Comparison of ENCODE assay signal across 8 cellular contexts in genomic region chr11:73308003-73308962, GRCh38. TPM values are rescaled to one million over a fixed set of nuclear protein-coding genes. Genes with fewer than 3 reads are reported as not detected.
DNase-seq lines count a peak whose midpoint lies in the region; ATAC-seq and TF ChIP-seq lines count a peak whose summit lies in the region.

Gene ARHGEF17 (plus strand): TSS chr11:73308276. CDS start chr11:73308639, 363 bp downstream.

- H3K36me3 Mint-ChIP-seq in CD8-positive, alpha-beta memory T cell = peaks cover 0 to 3% (median 0%) of the 10 kb centered on the region in 3 donors
- H3K36me3 Mint-ChIP-seq in activated naive CD8-positive, alpha-beta T cell treated with anti-CD3 and anti-CD28 coated beads, Interleukin-2, amount 50 U/mL, for 24 hours (ENCODE audit: low read depth) = no peaks in the 10 kb centered on the region

- H3K27me3 ChIP-seq in CD8-positive, alpha-beta memory T cell (ENCODE audit: insufficient read depth, low read length, poor library complexity, severe bottlenecking) = peaks cover 5% of the 10 kb centered on the region
- H3K27me3 ChIP-seq in HL-60 (ENCODE audit: insufficient read depth, poor library complexity, severe bottlenecking) = no peaks in the 10 kb centered on the region
- H3K27me3 ChIP-seq in neutrophil = peaks cover 7% of the 10 kb centered on the region

- H3K9me3 Mint-ChIP-seq in CD8-positive, alpha-beta memory T cell = no peaks in the 10 kb centered on the region
- H3K9me3 Mint-ChIP-seq in activated naive CD8-positive, alpha-beta T cell treated with anti-CD3 and anti-CD28 coated beads, Interleukin-2, amount 50 U/mL, for 24 hours = no peaks in the 10 kb centered on the region

- TF ChIP-seq CTCF in HL-60 (IDR thresholded peaks at IDR 0.05; ENCODE audit: insufficient read depth, low read length) (no peak), OCI-LY7 (conservative IDR thresholded peaks at IDR 0.05; ENCODE audit: low read length) (no peak), neutrophil (IDR thresholded peaks at IDR 0.05) (no peak)

- no peaks in the 10 kb centered on the region for H4K20me1 ChIP-seq in OCI-LY7 (ENCODE audit: insufficient read depth, low read length)

- under 1% methylated on average over 105 of the region's 105 CpGs for WGBS in urinary bladder

- H3K27me3 Mint-ChIP-seq in CD8-positive, alpha-beta memory T cell = peaks cover 12 to 26% of the 10 kb centered on the region in 2 donors
- peaks cover 24% of the 10 kb centered on the region for H3K27me3 Mint-ChIP-seq in activated naive CD8-positive, alpha-beta T cell treated with anti-CD3 and anti-CD28 coated beads, Interleukin-2, amount 50 U/mL, for 24 hours

- H3K4me3 ChIP-seq in CD8-positive, alpha-beta memory T cell (ENCODE audit: low read length) = peak within 1 kb of the TSS; percentile 67
- H3K4me3 ChIP-seq in HL-60 (replicated peaks; ENCODE audit: insufficient read depth, low read length) (peak within 1 kb of the TSS; percentile 70), OCI-LY7 (ENCODE audit: low read depth, low read length, poor library complexity, severe bottlenecking) (peak within 1 kb of the TSS; percentile 72), neutrophil (ENCODE audit: low read depth in 1 of 2, low read length in 1 of 2) (peak within 1 kb of the TSS; percentile 89 to 91), urinary bladder (ENCODE audit: low read depth, low read length) (peak within 1 kb of the TSS; percentile 70)

- H3K36me3 ChIP-seq in CD8-positive, alpha-beta memory T cell (ENCODE audit: insufficient read depth, low read length) = no peaks in the 10 kb centered on the region
- H3K36me3 ChIP-seq in OCI-LY7 (ENCODE audit: insufficient read depth, low read length) (no peaks in the 10 kb centered on the region), neutrophil (no peaks in the 10 kb centered on the region), urinary bladder (ENCODE audit: insufficient read depth) (no peaks in the 10 kb centered on the region)

- peak within 1 kb of the TSS in 6 of 8 donors; percentile 4 to 95 (median 30) for H3K27ac Mint-ChIP-seq in CD8-positive, alpha-beta memory T cell
- no peak within 1 kb of the TSS for H3K27ac Mint-ChIP-seq in activated naive CD8-positive, alpha-beta T cell treated with anti-CD3 and anti-CD28 coated beads, Interleukin-2, amount 50 U/mL, for 24 hours

- peak within 1 kb of the TSS; percentile 86 to 96 (median 89) for H3K4me3 Mint-ChIP-seq in CD8-positive, alpha-beta memory T cell
- H3K4me3 Mint-ChIP-seq in activated naive CD8-positive, alpha-beta T cell treated with anti-CD3 and anti-CD28 coated beads, Interleukin-2, amount 50 U/mL, for 24 hours = peak within 1 kb of the TSS; percentile 82

- H3K79me2 ChIP-seq in OCI-LY7 (ENCODE audit: insufficient read depth, low read depth, low read length) = no peaks in the 10 kb centered on the region

- intact Hi-C loops in OCI-LY7 (cut with micrococcal nuclease; ENCODE audit: unreplicated experiment) = no loop called here

- peak within 1 kb of the TSS; percentile 25 for H3K27ac ChIP-seq in CD8-positive, alpha-beta memory T cell (ENCODE audit: low read depth, low read length)
- H3K27ac ChIP-seq in HL-60 (replicated peaks) (peak within 1 kb of the TSS; percentile 84), OCI-LY7 (ENCODE audit: low read depth, low read length, poor library complexity, severe bottlenecking) (peak within 1 kb of the TSS; percentile 16), neutrophil (peak within 1 kb of the TSS; percentile 85), urinary bladder (ENCODE audit: low read depth) (peak within 1 kb of the TSS; percentile 82)

- no peaks in the 10 kb centered on the region for H3K9me2 ChIP-seq in OCI-LY7 (ENCODE audit: insufficient read depth, low read length)

- peaks cover 9 to 10% (median 10%) of the 10 kb centered on the region in 3 donors for H3K4me1 Mint-ChIP-seq in CD8-positive, alpha-beta memory T cell
- H3K4me1 Mint-ChIP-seq in activated naive CD8-positive, alpha-beta T cell treated with anti-CD3 and anti-CD28 coated beads, Interleukin-2, amount 50 U/mL, for 24 hours = peaks cover 6% of the 10 kb centered on the region

- POLR2A ChIA-PET in CD8-positive, alpha-beta memory T cell (lab: Charles Lee) = interaction anchor here (1.7 kb wide), 1 partner anchor 27 kb away, joined by 7 read pairs; no protein-coding TSS in a partner anchor
- POLR2A ChIA-PET in OCI-LY7 (lab: Charles Lee) = no interaction called here

- H3K4me2 ChIP-seq in OCI-LY7 (ENCODE audit: low read length) = peak within 1 kb of the TSS; percentile 92

- peak within 1 kb of the TSS; percentile 86 for H2AFZ ChIP-seq in OCI-LY7 (ENCODE audit: low read length)

- peaks cover 7% of the 10 kb centered on the region for H3K4me1 ChIP-seq in CD8-positive, alpha-beta memory T cell (ENCODE audit: insufficient read depth, low read length)
- H3K4me1 ChIP-seq in OCI-LY7 (ENCODE audit: insufficient read depth, low read length, poor library complexity, severe bottlenecking) (peaks cover 14% of the 10 kb centered on the region), neutrophil (ENCODE audit: control insufficient read depth in 1 of 2, insufficient read depth in 1 of 2, low read depth in 1 of 2, low read length in 1 of 2) (peaks cover 54 to 69% of the 10 kb centered on the region in 2 experiments), urinary bladder (ENCODE audit: insufficient read depth) (peaks cover 2% of the 10 kb centered on the region)

- peak in 4 of 5 donors; percentile 13 to 56 (median 26) for DNase-seq in CD8-positive, alpha-beta memory T cell
- DNase-seq in HL-60 (ENCODE audit: low read depth in 1 of 2, low spot score in 1 of 2) = peak in 1 of 2 experiments; percentile 68
- no peak for DNase-seq in OCI-LY7 (ENCODE audit: low spot score)
- DNase-seq in activated naive CD8-positive, alpha-beta T cell treated with anti-CD3 and anti-CD28 coated beads, Interleukin-2, amount 50 U/mL, for 24 hours = peak; percentile 34
- DNase-seq in glomerular endothelial cell (ENCODE audit: extremely low read depth, low read depth, low spot score) = no peak

- ATAC-seq in GM19455 (IDR thresholded peaks at IDR 0.05; ENCODE audit: unreplicated experiment) = peak; percentile 36
- ATAC-seq in activated naive CD8-positive, alpha-beta T cell treated with anti-CD3 and anti-CD28 coated beads, Interleukin-2, amount 50 U/mL, for 24 hours = peak; percentile 6

- no peaks in the 10 kb centered on the region for H3K9me3 ChIP-seq in CD8-positive, alpha-beta memory T cell (ENCODE audit: low read length)
- H3K9me3 ChIP-seq in OCI-LY7 (ENCODE audit: low read length) (no peaks in the 10 kb centered on the region), neutrophil (no peaks in the 10 kb centered on the region)

- CTCF ChIA-PET in CD8-positive, alpha-beta memory T cell (lab: Charles Lee) = interaction anchor here (1.0 to 8.1 kb wide), 9 partner anchors 9 to 353 kb away, joined by 3 to 109 read pairs (median 6); partner anchors contain the start of gene P2RY6
- CTCF ChIA-PET in OCI-LY7 (lab: Charles Lee; ENCODE audit: unreplicated experiment) = interaction anchor here (0.9 to 2.0 kb wide), 2 partner anchors 27 to 65 kb away, joined by 3 to 17 read pairs; no protein-coding TSS in a partner anchor

- BruUV-seq in OCI-LY7 (replicated peaks; lab: Mats Ljungman, UMichigan) = no TSS peak

RNA-seq across cellular contexts. Expression of gene ARHGEF17, which starts in this region (rescaled TPM):
- total RNA-seq in CD8-positive, alpha-beta memory T cell = not detected
- polyA plus RNA-seq in CD8-positive, alpha-beta memory T cell = not detected
- total RNA-seq in OCI-LY7 (2014; rRNA removed; shearing (Covaris generic)) = 0.19 and 0.21 TPM in 2 replicates
- total RNA-seq in OCI-LY7 (2022) = 0.57 and 1.4 TPM in 2 replicates
- total RNA-seq in glomerular endothelial cell = 63.2 and 98.5 TPM in 2 replicates
- 30.7 TPM for total RNA-seq in urinary bladder
- polyA plus RNA-seq in urinary bladder = 69.8 TPM

Comparison
In these comparisons a context has a peak if more than half of its experiments do, and no peak if none do; other contexts are left out.
1. RNA of gene ARHGEF17 (total RNA-seq): 63.2 to 98.5 TPM in glomerular endothelial cell and 30.7 TPM in urinary bladder (single experiment); 0.19 to 1.4 TPM in OCI-LY7 and not detected in CD8-positive, alpha-beta memory T cell; every median in the first group is over 10 times any median in the second.
2. RNA of gene ARHGEF17 (polyA plus RNA-seq): 69.8 TPM in urinary bladder (single experiment); not detected in CD8-positive, alpha-beta memory T cell (single experiment); every median in the first group is over 10 times any median in the second.
3. Peak in DNase-seq, H3K4me3 ChIP-seq and H3K27ac ChIP-seq in CD8-positive, alpha-beta memory T cell; RNA of the gene not detected or under 1 TPM.
4. H3K27ac ChIP-seq: peak in every context shown above with its lines; median percentile 85 in neutrophil; 84 in HL-60; 82 in urinary bladder; 25 in CD8-positive, alpha-beta memory T cell; 16 in OCI-LY7.
5. Peak in every context shown above with its lines, with median percentiles within 50 percentile points of each other: H3K4me3 ChIP-seq.